Comparison of ENCODE assay signal across 14 cellular contexts in the genomic region with DNA sequence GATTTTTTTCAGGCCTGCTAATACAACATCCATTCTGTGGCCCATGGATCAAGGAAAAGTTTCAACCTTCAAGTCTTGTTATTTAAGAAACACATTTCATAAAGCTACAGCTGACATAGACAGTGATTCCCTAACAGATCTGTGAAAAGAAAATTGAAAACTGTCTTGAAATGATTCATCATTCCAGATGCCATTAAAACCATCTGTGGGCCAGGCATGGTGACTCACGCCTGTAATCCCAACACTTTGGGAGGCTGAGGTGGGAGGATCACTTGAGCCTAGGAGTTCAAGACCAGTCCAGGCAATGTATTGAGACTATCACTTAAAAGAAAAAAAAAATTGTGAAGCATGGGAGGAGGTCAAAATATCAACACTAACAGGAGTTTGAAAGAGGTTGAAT. TPM values are rescaled to one million over a fixed set of nuclear protein-coding genes. Genes with fewer than 3 reads are reported as not detected.
DNase-seq lines count a peak whose midpoint lies in the region; ATAC-seq, FAIRE-seq and TF ChIP-seq lines count a peak whose summit lies in the region.
"Had no signal": no experiment of that assay in that cellular context is flagged by ENCODE, and none has a peak within 500 bp of the region (broad histone marks: within the 10 kb centered on the region; RNA-seq: fewer than 3 reads in every experiment).

No MANE protein-coding gene starts in this region.

- peaks cover 30% of the 10 kb centered on the region for H3K4me1 Mint-ChIP-seq in T-helper 17 cell

- no peak for ATAC-seq in T-helper 17 cell
- ATAC-seq in GM21529 (IDR thresholded peaks at IDR 0.05; ENCODE audit: unreplicated experiment): no peak
- no peak for ATAC-seq in HG03457 (IDR thresholded peaks at IDR 0.05; ENCODE audit: unreplicated experiment)
- ATAC-seq in HG03571 (IDR thresholded peaks at IDR 0.05; ENCODE audit: unreplicated experiment): no peak

- BruUV-seq in A673 (replicated peaks; lab: Mats Ljungman, UMichigan): no TSS peak

- H3K27ac ChIP-seq in A673 (ENCODE audit: low read depth, low read length, poor library complexity, severe bottlenecking) (no peak overlapping the region), small intestine (ENCODE audit: low read depth in 1 of 2, low read length in 1 of 2) (no peak overlapping the region)
- H3K27ac ChIP-seq: thyroid gland had no signal

- peak overlapping the region; percentile 74 for H3K27ac Mint-ChIP-seq in T-helper 17 cell

- WGBS in small intestine, 3 donors: 81 to 92% (median 85%) methylated on average over 1 of the region's 1 CpG

- H3K27me3 Mint-ChIP-seq in T-helper 17 cell: no peaks in the 10 kb centered on the region
- H3K27me3 Mint-ChIP-seq: naive B cell had no signal

- intact Hi-C loops in A673 (cut with micrococcal nuclease; ENCODE audit: unreplicated experiment): no loop called here

- H3K9me3 ChIP-seq in A673 (ENCODE audit: low read depth, low read length, poor library complexity, severe bottlenecking) (no peaks in the 10 kb centered on the region), T-helper 17 cell (ENCODE audit: control insufficient read depth, low read length, poor library complexity, severe bottlenecking) (no peaks in the 10 kb centered on the region), small intestine (ENCODE audit: control insufficient read depth, low read depth) (no peaks in the 10 kb centered on the region)
- H3K9me3 ChIP-seq: thyroid gland had no signal

- TF ChIP-seq CTCF in A673 (conservative IDR thresholded peaks at IDR 0.05; ENCODE audit: low read depth, low read length): no peak
- no peak for TF ChIP-seq CTCF in foreskin fibroblast (IDR thresholded peaks at IDR 0.05; ENCODE audit: low read depth, low read length)

- DNase-seq in A673 (ENCODE audit: low spot score) (peak; percentile 14), ELR (ENCODE audit: low read depth) (peak; percentile 82), T-helper 17 cell (no peak), foreskin fibroblast (peak; percentile 59 to 79), small intestine (no peak)
- DNase-seq: naive B cell; NCI-H526; stimulated activated CD4-positive, alpha-beta T cell treated with anti-CD3 and anti-CD28 coated beads, Interleukin-4, amount 100 ng/mL, for 1 hour; T-helper 1 cell; thyroid gland had no signal

- CTCF ChIA-PET in A673 (lab: Charles Lee): no interaction called here

- POLR2A ChIA-PET in A673 (lab: Charles Lee; ENCODE audit: low non-redundant PET): no interaction called here

- no peak for FAIRE-seq in small intestine (lab: Jason Lieb, UNC)
- FAIRE-seq: D721Med had no signal

- H3K27me3 ChIP-seq in A673 (replicated peaks; ENCODE audit: insufficient read depth, low read depth, low read length, poor library complexity): no peaks in the 10 kb centered on the region
- no peaks in the 10 kb centered on the region for H3K27me3 ChIP-seq in small intestine (ENCODE audit: control insufficient read depth in 2 of 2, insufficient read depth in 2 of 2, low read length in 2 of 2)
- H3K27me3 ChIP-seq: thyroid gland had no signal

- H3K4me1 ChIP-seq in A673 (ENCODE audit: insufficient read depth, low read length, poor library complexity, severe bottlenecking) (peaks cover 9% of the 10 kb centered on the region), small intestine (ENCODE audit: control insufficient read depth in 2 of 2, insufficient read depth in 1 of 2, low read depth in 1 of 2, low read length in 1 of 2) (peaks cover 5 to 13% of the 10 kb centered on the region in 2 donors)

- peaks cover 3% of the 10 kb centered on the region for H3K36me3 Mint-ChIP-seq in T-helper 17 cell (ENCODE audit: low read depth)

- H3K4me3 ChIP-seq in A673 (ENCODE audit: low read depth, low read length, poor library complexity, severe bottlenecking): no peak overlapping the region
- no peak overlapping the region for H3K4me3 ChIP-seq in foreskin fibroblast (ENCODE audit: low read depth in 1 of 2, low read length in 2 of 2)
- no peak overlapping the region for H3K4me3 ChIP-seq in small intestine (ENCODE audit: low read depth in 1 of 2, low read length in 2 of 2)
- H3K4me3 ChIP-seq: thyroid gland had no signal

- H3K36me3 ChIP-seq in A673 (ENCODE audit: insufficient read depth, low read length, poor library complexity, severe bottlenecking) (no peaks in the 10 kb centered on the region), small intestine (ENCODE audit: control insufficient read depth in 2 of 2, insufficient read depth in 2 of 2, low read length in 2 of 2) (no peaks in the 10 kb centered on the region)
- H3K36me3 ChIP-seq: thyroid gland had no signal

- no peak overlapping the region for H3K4me3 Mint-ChIP-seq in T-helper 17 cell

RNA-seq across cellular contexts. Expression of gene RAPGEF6, which starts 6.0 kb away (rescaled TPM):
- total RNA-seq in A673 (2021) (21.6 and 26.1 TPM in 2 replicates), T-helper 17 cell (10 to 100 TPM; 60.7 to 68.7 TPM)
- 1 to 10 TPM; 1.1 to 3.3 (median 1.3) TPM for polyA plus RNA-seq in small intestine

Comparison
In these comparisons a context has a peak if more than half of its experiments do, and no peak if none do; other contexts are left out.
1. DNase-seq: peak in A673 (single experiment), ELR (single experiment) and foreskin fibroblast (2 of 2); none in T-helper 17 cell (0 of 3) and small intestine (single experiment).